In genomic region chr11:86246293-86246675, GRCh38 we compare ENCODE assay signal across 8 cellular contexts. TPM values are rescaled to one million over a fixed set of nuclear protein-coding genes. Genes with fewer than 3 reads are reported as not detected.
DNase-seq lines count a peak whose midpoint lies in the region; ATAC-seq, FAIRE-seq and TF ChIP-seq lines count a peak whose summit lies in the region.

No MANE protein-coding gene starts in this region.

- DNase-seq in GM12865 (ENCODE audit: low read depth): no peak
- no peak for DNase-seq in RWPE2 (ENCODE audit: low spot score)
- DNase-seq in hepatocyte (ENCODE audit: low spot score): no peak
- no peak for DNase-seq in anterior cingulate cortex (lab: John Stamatoyannopoulos, UW)
- DNase-seq in urothelium cell line (ENCODE audit: low spot score): no peak
- DNase-seq in activated naive CD4-positive, alpha-beta T cell treated with Interleukin-2 at 50 U/mL for 16 hours: no peak
- no peak for DNase-seq in activated CD4-positive, alpha-beta T cell treated with anti-CD3 and anti-CD28 coated beads, Interleukin-2, amount 50 U/mL, for 1 hour

- peaks cover 17% of the 10 kb centered on the region for H3K36me3 ChIP-seq in RWPE2 (ENCODE audit: low read depth)
- no peaks in the 10 kb centered on the region for H3K36me3 ChIP-seq in hepatocyte (replicated peaks; ENCODE audit: insufficient read depth, low read depth)
- no peaks in the 10 kb centered on the region for H3K36me3 ChIP-seq in skeletal muscle tissue (ENCODE audit: control insufficient read depth in 3 of 3, insufficient read depth in 3 of 3, low read length in 3 of 3)

- no peaks in the 10 kb centered on the region for H3K9me2 ChIP-seq in hepatocyte (replicated peaks; ENCODE audit: insufficient read depth)

- H3K79me2 ChIP-seq in hepatocyte: peaks cover 59% of the 10 kb centered on the region

- peak overlapping the region; percentile 82 for H3K4me2 ChIP-seq in hepatocyte

- peak overlapping the region; percentile 74 for H2AFZ ChIP-seq in hepatocyte

- H3K27me3 ChIP-seq in RWPE2 (ENCODE audit: insufficient read depth, poor library complexity, severe bottlenecking) (no peaks in the 10 kb centered on the region), hepatocyte (no peaks in the 10 kb centered on the region), skeletal muscle tissue (ENCODE audit: control insufficient read depth in 3 of 3, insufficient read depth in 3 of 3, low read length in 3 of 3) (no peaks in the 10 kb centered on the region)

- no peak for TF ChIP-seq CTCF in GM12865 (IDR thresholded peaks at IDR 0.05; ENCODE audit: insufficient read depth, low read depth, low read length, missing control alignments)
- TF ChIP-seq CTCF in RWPE2 (IDR thresholded peaks at IDR 0.05; ENCODE audit: poor library complexity, severe bottlenecking): no peak
- TF ChIP-seq CTCF in hepatocyte (IDR thresholded peaks at IDR 0.05; ENCODE audit: poor library complexity): no peak

- peak overlapping the region; percentile 3 to 95 (median 93) for H3K9ac ChIP-seq in skeletal muscle tissue (ENCODE audit: low read depth in 1 of 3, low read length in 3 of 3)

- H3K9me3 ChIP-seq in RWPE2 (ENCODE audit: severe bottlenecking) (no peaks in the 10 kb centered on the region), hepatocyte (ENCODE audit: low read depth) (no peaks in the 10 kb centered on the region), skeletal muscle tissue (ENCODE audit: control insufficient read depth in 3 of 3, low read length in 3 of 3) (no peaks in the 10 kb centered on the region)

- peak overlapping the region; percentile 88 for H3K27ac ChIP-seq in RWPE2 (ENCODE audit: poor library complexity, severe bottlenecking)
- H3K27ac ChIP-seq in hepatocyte: peak overlapping the region; percentile 99
- H3K27ac ChIP-seq in skeletal muscle tissue (ENCODE audit: low read depth, low read length): no peak overlapping the region

- 57% methylated on average over 5 of the region's 5 CpGs for WGBS in hepatocyte (ENCODE audit: low lambda C conversion rate, missing lambda C conversion rate)

- ATAC-seq in RWPE2 (ENCODE audit: low read depth): no peak

- H3K4me3 ChIP-seq in GM12865 (ENCODE audit: low read depth, low read length) (peak overlapping the region; percentile 61), RWPE2 (ENCODE audit: severe bottlenecking) (peak overlapping the region; percentile 84), hepatocyte (peak overlapping the region; percentile 80), skeletal muscle tissue (ENCODE audit: low read length in 3 of 3) (peak overlapping the region; percentile 98)

- H4K20me1 ChIP-seq in hepatocyte (ENCODE audit: insufficient read depth, poor library complexity, severe bottlenecking): peaks cover 36% of the 10 kb centered on the region

- no peak for FAIRE-seq in urothelium cell line (lab: Jason Lieb, UNC)

- H3K4me1 ChIP-seq in RWPE2 (ENCODE audit: insufficient read depth, poor library complexity, severe bottlenecking) (peaks cover 28% of the 10 kb centered on the region), hepatocyte (ENCODE audit: insufficient read depth) (peaks cover 22% of the 10 kb centered on the region), skeletal muscle tissue (ENCODE audit: control insufficient read depth in 3 of 3, insufficient read depth in 3 of 3, low read length in 3 of 3) (peaks cover 6 to 14% (median 13%) of the 10 kb centered on the region in 3 donors)

RNA-seq across cellular contexts. Expression of gene EED, which starts 1.7 kb away (rescaled TPM):
- 15.2 and 15.5 TPM in 2 replicates for total RNA-seq in hepatocyte
- 22.5 and 23.7 TPM in 2 replicates for polyA plus RNA-seq in hepatocyte
- 23.5 TPM for total RNA-seq in skeletal muscle tissue

RNA-seq across cellular contexts. Expression of gene HIKESHI, which starts 55.8 kb away (rescaled TPM):
- total RNA-seq in hepatocyte: 46.2 and 46.6 TPM in 2 replicates
- 46.4 and 61.9 TPM in 2 replicates for polyA plus RNA-seq in hepatocyte
- 59.0 TPM for total RNA-seq in skeletal muscle tissue
